14 cellular contexts compared by ENCODE assay signal in genomic region chr2:230738924-230739323, GRCh38. TPM values are rescaled to one million over a fixed set of nuclear protein-coding genes. Genes with fewer than 3 reads are reported as not detected.
A peak's percentile ranks its signal among the peaks of the same experiment; 100 is the strongest.
DNase-seq lines count a peak whose midpoint lies in the region; ATAC-seq and TF ChIP-seq lines count a peak whose summit lies in the region.
"Had no signal": no experiment of that assay in that cellular context is flagged by ENCODE, and none has a peak within 500 bp of the region (broad histone marks: within the 10 kb centered on the region; RNA-seq: fewer than 3 reads in every experiment).

No MANE protein-coding gene starts in this region.

- peak overlapping the region; percentile 37 for H3K27ac Mint-ChIP-seq in activated CD4-positive, alpha-beta T cell treated with anti-CD3 and anti-CD28 coated beads for 36 hours
- peak overlapping the region; percentile 18 for H3K27ac Mint-ChIP-seq in stimulated activated effector memory CD8-positive, alpha-beta T cell treated with anti-CD3 and anti-CD28 coated beads, Interleukin-12 subunit alpha, Interleukin-12 subunit beta, amount 100 ng/mL, for 72 hours
- H3K27ac Mint-ChIP-seq: WTC11 had no signal

- peaks cover 52% of the 10 kb centered on the region for H3K36me3 Mint-ChIP-seq in activated CD4-positive, alpha-beta T cell treated with anti-CD3 and anti-CD28 coated beads for 36 hours (ENCODE audit: low read depth)
- peaks cover 73% of the 10 kb centered on the region for H3K36me3 Mint-ChIP-seq in stimulated activated effector memory CD8-positive, alpha-beta T cell treated with anti-CD3 and anti-CD28 coated beads, Interleukin-12 subunit alpha, Interleukin-12 subunit beta, amount 100 ng/mL, for 72 hours

- H3K4me3 ChIP-seq in BE2C (ENCODE audit: low read depth, low read length) = no peak overlapping the region
- H3K4me3 ChIP-seq: SJSA1 had no signal

- no peaks in the 10 kb centered on the region for H3K27me3 Mint-ChIP-seq in activated CD4-positive, alpha-beta T cell treated with anti-CD3 and anti-CD28 coated beads for 36 hours

- H3K4me1 Mint-ChIP-seq in activated CD4-positive, alpha-beta T cell treated with anti-CD3 and anti-CD28 coated beads for 36 hours = peaks cover 66% of the 10 kb centered on the region
- H3K4me1 Mint-ChIP-seq in stimulated activated effector memory CD8-positive, alpha-beta T cell treated with anti-CD3 and anti-CD28 coated beads, Interleukin-12 subunit alpha, Interleukin-12 subunit beta, amount 100 ng/mL, for 72 hours = peaks cover 65% of the 10 kb centered on the region

- H3K4me3 Mint-ChIP-seq in activated CD4-positive, alpha-beta T cell treated with anti-CD3 and anti-CD28 coated beads for 36 hours = no peak overlapping the region
- H3K4me3 Mint-ChIP-seq in stimulated activated effector memory CD8-positive, alpha-beta T cell treated with anti-CD3 and anti-CD28 coated beads, Interleukin-12 subunit alpha, Interleukin-12 subunit beta, amount 100 ng/mL, for 72 hours = no peak overlapping the region
- H3K4me3 Mint-ChIP-seq: WTC11 had no signal

- TF ChIP-seq CTCF in RWPE1 (conservative IDR thresholded peaks at IDR 0.05; ENCODE audit: low read depth) (no peak), BE2C (IDR thresholded peaks at IDR 0.05; ENCODE audit: low read depth, low read length) (no peak)

- no peak for ATAC-seq in activated CD4-positive, alpha-beta T cell treated with anti-CD3 and anti-CD28 coated beads for 36 hours
- peak; percentile 68 for ATAC-seq in left colon
- ATAC-seq in stimulated activated effector memory CD8-positive, alpha-beta T cell treated with anti-CD3 and anti-CD28 coated beads, Interleukin-12 subunit alpha, Interleukin-12 subunit beta, amount 100 ng/mL, for 72 hours = no peak
- ATAC-seq: esophagus mucosa, WTC11 had no signal

- no peaks in the 10 kb centered on the region for H3K9me3 Mint-ChIP-seq in activated CD4-positive, alpha-beta T cell treated with anti-CD3 and anti-CD28 coated beads for 36 hours (ENCODE audit: low read depth)
- no peaks in the 10 kb centered on the region for H3K9me3 Mint-ChIP-seq in stimulated activated effector memory CD8-positive, alpha-beta T cell treated with anti-CD3 and anti-CD28 coated beads, Interleukin-12 subunit alpha, Interleukin-12 subunit beta, amount 100 ng/mL, for 72 hours
- H3K9me3 Mint-ChIP-seq: WTC11 had no signal

- DNase-seq in activated CD4-positive, alpha-beta T cell treated with anti-CD3 and anti-CD28 coated beads for 36 hours = no peak
- no peak for DNase-seq in activated CD4-positive, alpha-beta T cell treated with anti-CD3 and anti-CD28 coated beads, Interleukin-2, amount 50 U/mL, for 48 hours
- DNase-seq in NCI-H146 treated with DMSO at 0.1 percent for 48 hours (lab: John Stamatoyannopoulos, UW; ENCODE audit: unreplicated experiment) (peak; percentile 3), left colon (no peak), RWPE1 (ENCODE audit: low spot score) (no peak), NOMO-1 treated with DMSO at 0.1 percent for 48 hours (lab: John Stamatoyannopoulos, UW; ENCODE audit: unreplicated experiment) (no peak), BE2C (no peak)
- DNase-seq in stimulated activated effector memory CD8-positive, alpha-beta T cell treated with anti-CD3 and anti-CD28 coated beads, Interleukin-12 subunit alpha, Interleukin-12 subunit beta, amount 100 ng/mL, for 72 hours (ENCODE audit: low spot score in 2 of 2) = no peak
- DNase-seq: activated effector memory CD4-positive, alpha-beta T cell treated with Interleukin-2 at 50 U/mL for 16 hours; DND-41; NCI-H774 had no signal

- intact Hi-C loops in activated CD4-positive, alpha-beta T cell treated with anti-CD3 and anti-CD28 coated beads for 36 hours (cut with DNase I, micrococcal nuclease) = no loop called here
- intact Hi-C loops in left colon (cut with DNase I, micrococcal nuclease) = no loop called here

- H3K36me3 ChIP-seq in BE2C = peaks cover 3% of the 10 kb centered on the region; the same call in 1 of the 2 replicates

- POLR2A ChIA-PET in activated CD4-positive, alpha-beta T cell treated with anti-CD3 and anti-CD28 coated beads for 36 hours (lab: Charles Lee) = no interaction called here
- POLR2A ChIA-PET in RWPE1 (lab: Yijun Ruan, JAX; ENCODE audit: low non-redundant PET) = no interaction called here

- H3K27ac ChIP-seq in RWPE1 = no peak overlapping the region
- H3K27ac ChIP-seq: SJSA1 had no signal

- H3K9me3 ChIP-seq in BE2C = no peaks in the 10 kb centered on the region
- H3K9me3 ChIP-seq: SJSA1 had no signal

- H3K4me1 ChIP-seq in BE2C = peaks cover 7% of the 10 kb centered on the region

- CTCF ChIA-PET in activated CD4-positive, alpha-beta T cell treated with anti-CD3 and anti-CD28 coated beads for 36 hours (lab: Charles Lee) = interaction anchor here (1.6 kb wide), 1 partner anchor 25 kb away, joined by 4 read pairs; no protein-coding TSS in a partner anchor
- CTCF ChIA-PET in RWPE1 (lab: Yijun Ruan, JAX) = no interaction called here

- no peaks in the 10 kb centered on the region for H3K27me3 ChIP-seq in BE2C
- H3K27me3 ChIP-seq: SJSA1 had no signal

RNA-seq across cellular contexts. Expression of gene CAB39, which starts 26.3 kb away (rescaled TPM):
- total RNA-seq in activated CD4-positive, alpha-beta T cell treated with anti-CD3 and anti-CD28 coated beads for 36 hours = 100 to 1,000 TPM; 122 to 148 TPM
- total RNA-seq in left colon = 100 to 1,000 TPM; 116 to 143 TPM
- 26.7 TPM for polyA plus RNA-seq in BE2C (2012; ENCODE audit: insufficient read depth, insufficient read length, low read depth)
